ENCODE assay signal across 2 cellular contexts in genomic region chr15:39781967-39782292, GRCh38.
TF ChIP-seq lines count a peak whose summit lies in the region.

No MANE protein-coding gene starts in this region.

TF ChIP-seq in A549, 52 proteins besides CTCF, POLR2A, EP300 and RAD21 (continued from another document):
- TF ChIP-seq PBX3 (IDR thresholded peaks at IDR 0.05) (no peak), RARB (CRISPR knock-in tag; IDR thresholded peaks at IDR 0.05) (no peak), MAX (IDR thresholded peaks at IDR 0.05) (no peak), FOSB (CRISPR knock-in tag; IDR thresholded peaks at IDR 0.05) (no peak), HES2 (IDR thresholded peaks at IDR 0.05) (no peak), ATOH8 (CRISPR knock-in tag; IDR thresholded peaks at IDR 0.05; ENCODE audit: low read depth) (no peak)

TF ChIP-seq in GM12878, 131 proteins besides CTCF, POLR2A, EP300 and RAD21 (continued from another document):
- TF ChIP-seq USF1 (IDR thresholded peaks at IDR 0.05; ENCODE audit: borderline replicate concordance, extremely low read length, insufficient read depth, low read depth, low read length) = no peak
- no peak for TF ChIP-seq WRNIP1 (IDR thresholded peaks at IDR 0.05; ENCODE audit: borderline replicate concordance, low read depth, low read length)
